Comparison of ENCODE assay signal across 25 cellular contexts in the genomic region with DNA sequence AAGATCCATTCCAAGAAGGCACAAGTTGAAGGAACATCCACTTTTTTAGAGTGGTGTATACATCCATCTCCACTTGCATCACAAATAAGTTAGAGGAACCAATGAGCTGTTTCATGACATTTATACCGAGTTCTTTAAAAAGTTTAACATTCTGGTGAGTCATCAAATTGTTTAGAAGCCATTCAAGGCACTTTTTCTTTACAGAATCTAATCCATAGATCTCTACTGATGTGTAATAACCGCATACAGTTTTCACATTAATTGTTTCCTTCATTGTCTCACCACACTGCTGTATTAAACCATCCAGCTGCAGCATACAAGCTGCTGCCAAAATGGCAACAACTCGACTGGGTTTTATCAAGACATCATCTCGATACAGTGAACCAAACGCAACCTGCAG. TPM values are rescaled to one million over a fixed set of nuclear protein-coding genes. Genes with fewer than 3 reads are reported as not detected.
DNase-seq lines count a peak whose midpoint lies in the region; FAIRE-seq and TF ChIP-seq lines count a peak whose summit lies in the region.
"Had no signal": no experiment of that assay in that cellular context is flagged by ENCODE, and none has a peak within 500 bp of the region (broad histone marks: within the 10 kb centered on the region; RNA-seq: fewer than 3 reads in every experiment).

No MANE protein-coding gene starts in this region.

- H2AFZ ChIP-seq in PC-9 (peak overlapping the region; percentile 40), fibroblast of lung (ENCODE audit: low read length) (no peak overlapping the region)

- H3K27me3 ChIP-seq in PC-9 (ENCODE audit: insufficient read depth, low read depth) (no peaks in the 10 kb centered on the region), fibroblast of lung (ENCODE audit: control insufficient read depth, insufficient read depth, low read length) (no peaks in the 10 kb centered on the region)

- H3K36me3 ChIP-seq in PC-9 (ENCODE audit: low read depth) (no peaks in the 10 kb centered on the region), fibroblast of lung (ENCODE audit: control insufficient read depth, insufficient read depth, low read length) (no peaks in the 10 kb centered on the region)
- H3K36me3 ChIP-seq: heart right ventricle had no signal

- TF ChIP-seq CTCF in PC-9 (conservative IDR thresholded peaks at IDR 0.05) (no peak), fibroblast of lung (conservative IDR thresholded peaks at IDR 0.05 in 1 of 2, IDR thresholded peaks at IDR 0.05 in 1 of 2; ENCODE audit: low read depth in 1 of 2, low read length in 2 of 2) (no peak)

- intact Hi-C loops in PC-9 (cut with micrococcal nuclease; ENCODE audit: unreplicated experiment): no loop called here

- H3K4me2 ChIP-seq in PC-9 (peak overlapping the region; percentile 48; the same call in 1 of the 2 replicates), fibroblast of lung (ENCODE audit: extremely low read depth, insufficient read depth, low read length) (no peak overlapping the region)
- H3K4me2 ChIP-seq: smooth muscle cell had no signal

- H3K9me2 ChIP-seq in PC-9 (ENCODE audit: insufficient read depth): no peaks in the 10 kb centered on the region

- H3K4me1 ChIP-seq in PC-9 (replicated peaks; ENCODE audit: insufficient read depth) (peaks cover 26% of the 10 kb centered on the region), fibroblast of lung (ENCODE audit: control insufficient read depth, extremely low read depth, insufficient read depth, low read length) (no peaks in the 10 kb centered on the region)

- DNase-seq in GM12891 (ENCODE audit: insufficient read length, low spot score): no peak
- DNase-seq in PC-9: peak in 1 of 2 experiments; percentile 82
- DNase-seq in fibroblast of lung (ENCODE audit: low read depth in 2 of 2): peak; percentile 63 to 65
- DNase-seq in activated CD8-positive, alpha-beta memory T cell treated with anti-CD3 and anti-CD28 coated beads for 24 hours: no peak
- no peak for DNase-seq in AG20443 (ENCODE audit: low spot score)
- DNase-seq: activated naive CD4-positive, alpha-beta T cell treated with Interleukin-2 at 50 U/mL for 16 hours; activated T-cell treated with anti-CD3 and anti-CD28 coated beads, Interleukin-2, amount 50 U/mL, for 4 hours; caudate nucleus; DMS79; heart right ventricle; KBM-7; naive thymus-derived CD4-positive, alpha-beta T cell; NCI-H1694; NCI-H69; occipital lobe; stimulated activated CD4-positive, alpha-beta T cell treated with anti-CD3 and anti-CD28 coated beads, Interleukin-2, amount 100 ng/mL, for 48 hours; stimulated activated naive CD4-positive, alpha-beta T cell; T-cell had no signal

- BruUV-seq in PC-9 (replicated peaks; lab: Mats Ljungman, UMichigan): no TSS peak

- peak; percentile 9 for FAIRE-seq in GM12891 (lab: Jason Lieb, UNC)
- FAIRE-seq: endometrium, GM12878 had no signal

- TF ChIP-seq POLR2A in GM12891 (IDR thresholded peaks at IDR 0.05; ENCODE audit: low read depth, low read length): no peak

- POLR2A ChIA-PET in PC-9 (lab: Charles Lee; ENCODE audit: unreplicated experiment): no interaction called here

- H3K4me3 ChIP-seq in PC-9 (no peak overlapping the region), fibroblast of lung (replicated peaks in 1 of 4; ENCODE audit: control extremely low read depth in 1 of 4, insufficient read depth in 1 of 4, low read depth in 3 of 4, low read length in 4 of 4) (peak overlapping the region in 1 of 4 experiments; percentile 12)
- H3K4me3 ChIP-seq: GM12878, smooth muscle cell had no signal

- no peak overlapping the region for H3K9ac ChIP-seq in fibroblast of lung (ENCODE audit: insufficient read depth, low read length)

- H3K79me2 ChIP-seq in PC-9 (ENCODE audit: low read depth): no peaks in the 10 kb centered on the region
- H3K79me2 ChIP-seq in fibroblast of lung (ENCODE audit: control insufficient read depth, insufficient read depth, low read length): no peaks in the 10 kb centered on the region

- H3K9me3 ChIP-seq in PC-9 (ENCODE audit: insufficient read depth, low read depth) (no peaks in the 10 kb centered on the region), fibroblast of lung (ENCODE audit: control insufficient read depth, insufficient read depth, low read depth, low read length) (no peaks in the 10 kb centered on the region)
- H3K9me3 ChIP-seq: heart right ventricle had no signal

- H4K20me1 ChIP-seq in PC-9 (ENCODE audit: insufficient read depth) (no peaks in the 10 kb centered on the region), fibroblast of lung (ENCODE audit: control insufficient read depth, extremely low read depth, insufficient read depth, low read length) (no peaks in the 10 kb centered on the region)

- peaks cover 12% of the 10 kb centered on the region; the same call in 1 of the 2 replicates for H3F3A ChIP-seq in PC-9 (ENCODE audit: insufficient read depth, low read depth)

- CTCF ChIA-PET in PC-9 (lab: Charles Lee): no interaction called here

- no peak overlapping the region for H3K27ac ChIP-seq in PC-9
- H3K27ac ChIP-seq in fibroblast of lung (ENCODE audit: insufficient read depth, low read length): no peak overlapping the region
- H3K27ac ChIP-seq: heart right ventricle had no signal

TF ChIP-seq in GM12891, 5 proteins besides CTCF, POLR2A, EP300 and RAD21:
- TF ChIP-seq POU2F2 (IDR thresholded peaks at IDR 0.05; ENCODE audit: low read depth, low read length): no peak
- no peak for TF ChIP-seq PAX5 (IDR thresholded peaks at IDR 0.05; ENCODE audit: insufficient read depth, low read length, severe bottlenecking)
- TF ChIP-seq SPI1 (IDR thresholded peaks at IDR 0.05; ENCODE audit: low read depth, low read length): no peak
- TF ChIP-seq TAF1 (IDR thresholded peaks at IDR 0.05; ENCODE audit: low read depth, low read length): no peak
- TF ChIP-seq POLR2AphosphoS5 (IDR thresholded peaks at IDR 0.05; ENCODE audit: low read depth, low read length): no peak
TF ChIP-seq in GM12891: peak in this region for 0.

RNA-seq across cellular contexts. Expression of gene GMCL2, which starts 0.8 kb away (rescaled TPM):
- polyA plus RNA-seq in GM12891 (2012; ENCODE audit: low read depth, missing spikeins): 0.03 TPM
- total RNA-seq in PC-9 (2021): not detected in 2 replicates
- total RNA-seq in fibroblast of lung: under 0.01 TPM in 2 replicates
- polyA plus RNA-seq in fibroblast of lung: not detected in 2 replicates
- polyA plus RNA-seq in fibroblast of lung (2012): not detected in 2 replicates
- not detected in 2 replicates for polyA minus RNA-seq in fibroblast of lung (ENCODE audit: low replicate concordance)
- total RNA-seq: activated T-cell treated with anti-CD3 and anti-CD28 coated beads, Interleukin-2, amount 50 U/mL, for 4 hours; aorta; GM12878; heart right ventricle; left lobe of liver; mesenteric fat pad; naive thymus-derived CD4-positive, alpha-beta T cell; occipital lobe; Right ventricle myocardium inferior; T-cell had no signal
- polyA plus RNA-seq: aorta; heart right ventricle; naive thymus-derived CD4-positive, alpha-beta T cell; smooth muscle cell had no signal

RNA-seq across cellular contexts. Expression of gene HNRNPAB, which starts 17.9 kb away (rescaled TPM):
- polyA plus RNA-seq in GM12891 (2012; ENCODE audit: low read depth, missing spikeins): 163 TPM
- total RNA-seq in PC-9 (2021) (171 and 193 TPM in 2 replicates), fibroblast of lung (23.1 and 30.8 TPM in 2 replicates)
- 106 and 173 TPM in 2 replicates for polyA plus RNA-seq in fibroblast of lung
- 114 and 189 TPM in 2 replicates for polyA plus RNA-seq in fibroblast of lung (2012)
- 24.5 and 40.5 TPM in 2 replicates for polyA minus RNA-seq in fibroblast of lung (ENCODE audit: low replicate concordance)

RNA-seq across cellular contexts. Expression of gene NHP2, which starts 32.7 kb away (rescaled TPM):
- 273 TPM for polyA plus RNA-seq in GM12891 (2012; ENCODE audit: low read depth, missing spikeins)
- total RNA-seq in PC-9 (2021) (221 and 229 TPM in 2 replicates), fibroblast of lung (85.7 and 91.4 TPM in 2 replicates)
- polyA plus RNA-seq in fibroblast of lung: 78.3 and 133 TPM in 2 replicates
- 139 and 213 TPM in 2 replicates for polyA plus RNA-seq in fibroblast of lung (2012)
- polyA minus RNA-seq in fibroblast of lung (ENCODE audit: low replicate concordance): 78.4 and 89.5 TPM in 2 replicates

RNA-seq across cellular contexts. Expression of gene PHYKPL, which starts 46.2 kb away (rescaled TPM):
- 24.9 TPM for polyA plus RNA-seq in GM12891 (2012; ENCODE audit: low read depth, missing spikeins)
- total RNA-seq in PC-9 (2021) (61.3 and 73.7 TPM in 2 replicates), fibroblast of lung (28.8 and 44.8 TPM in 2 replicates)
- polyA plus RNA-seq in fibroblast of lung: 15.9 and 18.1 TPM in 2 replicates
- 16.3 and 17.5 TPM in 2 replicates for polyA plus RNA-seq in fibroblast of lung (2012)
- polyA minus RNA-seq in fibroblast of lung (ENCODE audit: low replicate concordance): 31.6 and 39.2 TPM in 2 replicates

RNA-seq across cellular contexts. Expression of gene RMND5B, which starts 55.6 kb away (rescaled TPM):
- 21.7 TPM for polyA plus RNA-seq in GM12891 (2012; ENCODE audit: low read depth, missing spikeins)
- total RNA-seq in PC-9 (2021) (30.3 and 35.1 TPM in 2 replicates), fibroblast of lung (22.3 and 23.4 TPM in 2 replicates)
- polyA plus RNA-seq in fibroblast of lung: 22.1 and 22.5 TPM in 2 replicates
- polyA plus RNA-seq in fibroblast of lung (2012): 19.4 and 22.9 TPM in 2 replicates
- polyA minus RNA-seq in fibroblast of lung (ENCODE audit: low replicate concordance): 38.1 and 51.7 TPM in 2 replicates

Comparison
In these comparisons a context has a peak if more than half of its experiments do, and no peak if none do; other contexts are left out.
1. DNase-seq: peak in fibroblast of lung (2 of 2); none in GM12891 (single experiment), activated CD8-positive, alpha-beta memory T cell treated with anti-CD3 and anti-CD28 coated beads for 24 hours (single experiment) and AG20443 (single experiment).